29 cellular contexts compared by ENCODE assay signal in genomic region chr1:41998250-41998649, GRCh38.
"Had no signal": no experiment of that assay in that cellular context is flagged by ENCODE, and none has a peak within 500 bp of the region (broad histone marks: within the 10 kb centered on the region; RNA-seq: fewer than 3 reads in every experiment).

No MANE protein-coding gene starts in this region.

- H3K4me1 Mint-ChIP-seq: stimulated activated memory B cell treated with anti-CD40 and anti-IgM and Interleukin-4, amounts not matched to agents 10 μg/mL and 1 μg/mL and 100 μg/mL, for 72 hours had no signal

- H3K4me3 Mint-ChIP-seq: stimulated activated effector memory CD8-positive, alpha-beta T cell treated with anti-CD3 and anti-CD28 coated beads, Interleukin-12 subunit alpha, Interleukin-12 subunit beta, amount 100 ng/mL, for 72 hours; stimulated activated memory B cell treated with anti-CD40 and anti-IgM and Interleukin-4, amounts not matched to agents 10 μg/mL and 1 μg/mL and 100 μg/mL, for 72 hours; stimulated activated naive B cell treated with anti-CD40 and anti-IgM and Interleukin-4, amounts not matched to agents 10 μg/mL and 1 μg/mL and 100 μg/mL, for 72 hours; stimulated activated naive CD8-positive, alpha-beta T cell treated with anti-CD3 and anti-CD28 coated beads, Interleukin-15, amount 100 ng/mL, for 72 hours; stimulated activated naive CD8-positive, alpha-beta T cell treated with anti-CD3 and anti-CD28 coated beads, Interleukin-15, Interleukin-2, amounts not matched to agents 100 ng/mL and 50 ng/mL, for 24 hours; type B pancreatic cell had no signal

- H3K27ac ChIP-seq: stomach, suprapubic skin, testis, thoracic aorta, thyroid gland, tibial artery, tibial nerve, transverse colon, upper lobe of left lung, upper lobe of right lung, uterus, vagina had no signal

- H3K27me3 Mint-ChIP-seq: stimulated activated memory B cell treated with anti-CD40 and anti-IgM and Interleukin-4, amounts not matched to agents 10 μg/mL and 1 μg/mL and 100 μg/mL, for 72 hours; stimulated activated naive B cell treated with anti-CD40 and anti-IgM and Interleukin-4, amounts not matched to agents 10 μg/mL and 1 μg/mL and 100 μg/mL, for 72 hours; stimulated activated naive CD8-positive, alpha-beta T cell treated with anti-CD3 and anti-CD28 coated beads, Interleukin-15, amount 100 ng/mL, for 72 hours; stimulated activated naive CD8-positive, alpha-beta T cell treated with anti-CD3 and anti-CD28 coated beads, Interleukin-15, Interleukin-2, amounts not matched to agents 100 ng/mL and 50 ng/mL, for 24 hours; type B pancreatic cell had no signal

- H3K27me3 ChIP-seq: stomach, suprapubic skin, testis, thyroid gland, tibial artery, tibial nerve, transverse colon, upper lobe of left lung, upper lobe of right lung, uterus, vagina had no signal

- H3K4me1 ChIP-seq: stomach, suprapubic skin, testis, tibial artery, tibial nerve, transverse colon, upper lobe of right lung, uterus, vagina had no signal

- H3K9me3 ChIP-seq: stomach, suprapubic skin, testis, thoracic aorta, thyroid gland, tibial artery, tibial nerve, transverse colon, upper lobe of left lung, upper lobe of right lung, uterus, vagina had no signal

- H3K9me3 Mint-ChIP-seq: stimulated activated memory B cell treated with anti-CD40 and anti-IgM and Interleukin-4, amounts not matched to agents 10 μg/mL and 1 μg/mL and 100 μg/mL, for 72 hours; type B pancreatic cell had no signal

- H3K36me3 ChIP-seq: stomach, suprapubic skin, thoracic aorta, thyroid gland, tibial artery, tibial nerve, transverse colon, upper lobe of left lung, upper lobe of right lung, uterus, vagina had no signal

- H3K36me3 Mint-ChIP-seq: stimulated activated effector memory CD8-positive, alpha-beta T cell treated with anti-CD3 and anti-CD28 coated beads, Interleukin-12 subunit alpha, Interleukin-12 subunit beta, amount 100 ng/mL, for 72 hours; stimulated activated memory B cell treated with anti-CD40 and anti-IgM and Interleukin-4, amounts not matched to agents 10 μg/mL and 1 μg/mL and 100 μg/mL, for 72 hours; type B pancreatic cell had no signal

- H3K4me3 ChIP-seq: stomach, suprapubic skin, testis, thoracic aorta, thyroid gland, tibial artery, tibial nerve, transverse colon, upper lobe of left lung, upper lobe of right lung, uterus, vagina had no signal

- FAIRE-seq: urothelium cell line had no signal

- DNase-seq: stimulated activated CD4-positive, alpha-beta T cell treated with anti-CD3 and anti-CD28 coated beads, Interleukin-2, amount 100 ng/mL, for 48 hours; stimulated activated CD4-positive, alpha-beta T cell treated with anti-CD3 and anti-CD28 coated beads, Interleukin-4, amount 100 ng/mL, for 1 hour; stimulated activated CD4-positive, alpha-beta T cell treated with anti-CD3 and anti-CD28 coated beads, Interleukin-4, amount 100 ng/mL, for 24 hours; stimulated activated CD4-positive, alpha-beta T cell treated with anti-CD3 and anti-CD28 coated beads, Interleukin-4, amount 100 ng/mL, for 4 hours; stimulated activated CD8-positive, alpha-beta memory T cell treated with anti-CD3 and anti-CD28 coated beads, Interleukin-4, amount 100 ng/mL, for 48 hours; stimulated activated naive B cell treated with anti-CD40 and anti-IgM and Interleukin-4, amounts not matched to agents 10 μg/mL and 1 μg/mL and 100 μg/mL, for 72 hours; stimulated activated naive CD4-positive, alpha-beta T cell; stimulated activated naive CD4-positive, alpha-beta T cell treated with Interleukin-2 at 50 U/mL for 16 hours; stimulated activated naive CD8-positive, alpha-beta T cell treated with anti-CD3 and anti-CD28 coated beads, Interleukin-15, amount 100 ng/mL, for 72 hours; stimulated activated naive CD8-positive, alpha-beta T cell treated with anti-CD3 and anti-CD28 coated beads, Interleukin-15, Interleukin-2, amounts not matched to agents 100 U/mL and 50 U/mL, for 24 hours; stomach; substantia nigra; testis; thyroid gland; tibial artery; transverse colon; trophoblast cell; upper lobe of left lung; upper lobe of right lung; uterus had no signal

- ATAC-seq: stimulated activated effector memory CD8-positive, alpha-beta T cell treated with anti-CD3 and anti-CD28 coated beads, Interleukin-12 subunit alpha, Interleukin-12 subunit beta, amount 100 ng/mL, for 72 hours; stimulated activated memory B cell treated with anti-CD40 and anti-IgM and Interleukin-4, amounts not matched to agents 10 μg/mL and 1 μg/mL and 100 μg/mL, for 72 hours; stimulated activated naive B cell treated with anti-CD40 and anti-IgM and Interleukin-4, amounts not matched to agents 10 μg/mL and 1 μg/mL and 100 μg/mL, for 72 hours; stimulated activated naive CD8-positive, alpha-beta T cell treated with anti-CD3 and anti-CD28 coated beads, Interleukin-15, amount 100 ng/mL, for 72 hours; stimulated activated naive CD8-positive, alpha-beta T cell treated with anti-CD3 and anti-CD28 coated beads, Interleukin-15, Interleukin-2, amounts not matched to agents 100 U/mL and 50 U/mL, for 24 hours; upper lobe of right lung had no signal

- H3K27ac Mint-ChIP-seq: stimulated activated effector memory CD8-positive, alpha-beta T cell treated with anti-CD3 and anti-CD28 coated beads, Interleukin-12 subunit alpha, Interleukin-12 subunit beta, amount 100 ng/mL, for 72 hours; stimulated activated memory B cell treated with anti-CD40 and anti-IgM and Interleukin-4, amounts not matched to agents 10 μg/mL and 1 μg/mL and 100 μg/mL, for 72 hours; stimulated activated naive B cell treated with anti-CD40 and anti-IgM and Interleukin-4, amounts not matched to agents 10 μg/mL and 1 μg/mL and 100 μg/mL, for 72 hours; stimulated activated naive CD8-positive, alpha-beta T cell treated with anti-CD3 and anti-CD28 coated beads, Interleukin-15, Interleukin-2, amounts not matched to agents 100 ng/mL and 50 ng/mL, for 24 hours; type B pancreatic cell had no signal
